ENCODE assay signal across 8 cellular contexts in genomic region chr6:30541515-30542403, GRCh38. TPM values are rescaled to one million over a fixed set of nuclear protein-coding genes. Genes with fewer than 3 reads are reported as not detected.
DNase-seq lines count a peak whose midpoint lies in the region; ATAC-seq, FAIRE-seq and TF ChIP-seq lines count a peak whose summit lies in the region.

No MANE protein-coding gene starts in this region.

- peaks cover 0 to 14% of the 10 kb centered on the region in 2 donors for H3K4me1 ChIP-seq in right atrium auricular region

- no peaks in the 10 kb centered on the region for H3K27me3 Mint-ChIP-seq in T-helper 2 cell treated with Interferon-gamma antibody and Interleukin-4, amounts not matched to agents 5 μg/mL and 100 μg/mL, for 36 hours (ENCODE audit: low read depth)

- H3K27ac Mint-ChIP-seq in T-helper 2 cell treated with Interferon-gamma antibody and Interleukin-4, amounts not matched to agents 5 μg/mL and 100 μg/mL, for 36 hours: peak overlapping the region; percentile 83

- no peaks in the 10 kb centered on the region for H3K9me3 ChIP-seq in right atrium auricular region

- DNase-seq in AG09319 (ENCODE audit: extremely low read depth, low read depth) (no peak), NCI-H187 (lab: John Stamatoyannopoulos, UW) (peak; percentile 51 to 55), anterior cingulate cortex (lab: John Stamatoyannopoulos, UW) (peak in 53 of 58 donors; percentile 8 to 79 (median 48)), right atrium auricular region (ENCODE audit: low spot score) (peak; percentile 87), pulmonary artery endothelial cell (ENCODE audit: low read depth, low spot score) (peak; percentile 74), urothelium cell line (ENCODE audit: low spot score) (peak; percentile 75)
- DNase-seq in T-helper 2 cell treated with Interferon-gamma antibody and Interleukin-4, amounts not matched to agents 5 μg/mL and 100 μg/mL, for 36 hours (ENCODE audit: low spot score): peak; percentile 72

- TF ChIP-seq CTCF in AG09319 (IDR thresholded peaks at IDR 0.05; ENCODE audit: low read depth, low read length): peak; percentile 100
- peak; percentile 93 to 97 for TF ChIP-seq CTCF in right atrium auricular region (IDR thresholded peaks at IDR 0.05)

- H3K4me1 Mint-ChIP-seq in T-helper 2 cell treated with Interferon-gamma antibody and Interleukin-4, amounts not matched to agents 5 μg/mL and 100 μg/mL, for 36 hours (ENCODE audit: low read depth): peaks cover 32% of the 10 kb centered on the region

- ATAC-seq in GM21576 (IDR thresholded peaks at IDR 0.05; ENCODE audit: unreplicated experiment): peak; percentile 49

- peak overlapping the region; percentile 9 to 48 for H3K27ac ChIP-seq in right atrium auricular region

- peaks cover 8% of the 10 kb centered on the region for H3K36me3 Mint-ChIP-seq in T-helper 2 cell treated with Interferon-gamma antibody and Interleukin-4, amounts not matched to agents 5 μg/mL and 100 μg/mL, for 36 hours (ENCODE audit: low read depth)

- H3K9me3 Mint-ChIP-seq in T-helper 2 cell treated with Interferon-gamma antibody and Interleukin-4, amounts not matched to agents 5 μg/mL and 100 μg/mL, for 36 hours: no peaks in the 10 kb centered on the region

- peak overlapping the region; percentile 80 for H3K4me3 Mint-ChIP-seq in T-helper 2 cell treated with Interferon-gamma antibody and Interleukin-4, amounts not matched to agents 5 μg/mL and 100 μg/mL, for 36 hours

- no peaks in the 10 kb centered on the region for H3K27me3 ChIP-seq in right atrium auricular region

- FAIRE-seq in urothelium cell line (lab: Jason Lieb, UNC): peak; percentile 20

- H3K4me3 ChIP-seq in right atrium auricular region: peak overlapping the region in 1 of 2 donors; percentile 34

- H3K36me3 ChIP-seq in right atrium auricular region: peaks cover 12% of the 10 kb centered on the region

RNA-seq across cellular contexts. Expression of gene GNL1, which starts 14.5 kb away (rescaled TPM):
- total RNA-seq in right atrium auricular region (10 to 100 TPM in 1 of 2 donors, 1 to 10 TPM in 1; 7.9 to 16.4 TPM), pulmonary artery endothelial cell (62.7 and 69.2 TPM in 2 replicates)

RNA-seq across cellular contexts. Expression of gene PRR3, which starts 15.3 kb away (rescaled TPM):
- 1 to 10 TPM; 2.3 to 3.7 TPM for total RNA-seq in right atrium auricular region
- total RNA-seq in pulmonary artery endothelial cell: 4.0 and 4.5 TPM in 2 replicates

RNA-seq across cellular contexts. Expression of gene ABCF1, which starts 29.5 kb away (rescaled TPM):
- total RNA-seq in right atrium auricular region (10 to 100 TPM; 33.9 to 41.3 TPM), pulmonary artery endothelial cell (53.0 and 67.9 TPM in 2 replicates)

RNA-seq across cellular contexts. Expression of gene HLA-E, which starts 52.5 kb away (rescaled TPM):
- 100 to 1,000 TPM; 216 to 400 TPM for total RNA-seq in right atrium auricular region
- total RNA-seq in pulmonary artery endothelial cell: 524 and 663 TPM in 2 replicates
